Comparison of ENCODE assay signal across 8 cellular contexts in the genomic region with DNA sequence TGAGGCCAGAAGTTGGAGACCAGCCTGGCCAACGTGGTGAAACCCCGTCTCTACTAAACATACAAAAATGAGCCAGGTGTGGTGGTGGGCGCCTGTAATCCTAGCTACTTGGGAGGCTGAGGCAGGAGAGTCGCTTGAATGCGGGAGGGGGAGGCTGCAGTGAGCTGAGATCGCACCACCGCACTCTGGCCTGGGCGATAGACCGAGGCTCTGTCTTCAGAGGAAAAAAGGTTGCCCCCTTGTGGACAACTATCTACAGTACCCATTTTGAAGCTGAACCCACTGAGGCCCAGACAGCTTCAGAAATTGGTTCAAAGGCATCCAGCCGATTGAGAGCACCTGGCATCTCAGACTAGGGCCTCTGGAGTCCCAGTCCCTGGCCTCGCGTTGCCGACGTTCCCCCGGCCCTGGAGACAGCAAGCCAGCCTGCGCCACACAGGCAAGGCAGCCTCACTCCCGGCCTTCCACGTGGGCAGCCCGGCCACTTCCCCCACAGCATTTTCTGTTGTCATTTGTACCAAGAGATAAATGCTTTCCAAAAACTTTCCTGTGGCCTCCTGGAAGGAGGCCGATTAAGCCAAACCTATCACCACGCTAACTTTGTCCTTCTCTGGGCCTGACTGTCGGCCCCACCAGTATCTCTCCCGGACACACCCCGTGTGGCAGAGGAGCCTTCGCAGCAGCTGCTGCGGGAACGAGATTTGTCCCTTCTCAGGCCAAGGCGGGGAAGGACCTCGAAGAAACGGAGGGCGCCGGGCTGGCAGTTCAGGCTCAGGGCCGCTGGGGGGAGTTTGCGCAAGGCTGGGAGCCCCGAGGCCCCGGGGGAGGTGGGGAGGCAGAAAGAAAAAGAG.
DNase-seq lines count a peak whose midpoint lies in the region; ATAC-seq, FAIRE-seq and TF ChIP-seq lines count a peak whose summit lies in the region.

No MANE protein-coding gene starts in this region.

- H3K27me3 Mint-ChIP-seq in activated T-cell treated with anti-CD3 and anti-CD28 coated beads, Interleukin-2, amount 50 U/mL, for 4 hours (ENCODE audit: low read depth) = no peaks in the 10 kb centered on the region

- H4K20me1 ChIP-seq in Karpas-422 (ENCODE audit: insufficient read depth, low read depth, low read length) = no peaks in the 10 kb centered on the region

- H3K36me3 ChIP-seq in Karpas-422 (ENCODE audit: insufficient read depth, low read length) (no peaks in the 10 kb centered on the region), heart right ventricle (peaks cover 0 to 97% (median 8%) of the 10 kb centered on the region in 9 donors)

- no peak overlapping the region for H3K4me3 Mint-ChIP-seq in activated T-cell treated with anti-CD3 and anti-CD28 coated beads, Interleukin-2, amount 50 U/mL, for 4 hours

- H3K9me3 Mint-ChIP-seq in activated T-cell treated with anti-CD3 and anti-CD28 coated beads, Interleukin-2, amount 50 U/mL, for 4 hours = no peaks in the 10 kb centered on the region

- H3K79me2 ChIP-seq in Karpas-422 (ENCODE audit: low read length) = no peaks in the 10 kb centered on the region

- TF ChIP-seq CTCF in D721Med (IDR thresholded peaks at IDR 0.05; ENCODE audit: insufficient read depth, missing control alignments) = peak; percentile 27
- peak; percentile 27 to 67 (median 50) for TF ChIP-seq CTCF in heart right ventricle (IDR thresholded peaks at IDR 0.05)

- no peaks in the 10 kb centered on the region for H3K4me1 ChIP-seq in Karpas-422 (ENCODE audit: low read length)
- peaks cover 5 to 72% (median 41%) of the 10 kb centered on the region in 9 donors for H3K4me1 ChIP-seq in heart right ventricle

- H3K4me1 Mint-ChIP-seq in activated T-cell treated with anti-CD3 and anti-CD28 coated beads, Interleukin-2, amount 50 U/mL, for 4 hours (ENCODE audit: low read depth) = peaks cover 55% of the 10 kb centered on the region

- no peaks in the 10 kb centered on the region for H3K9me2 ChIP-seq in Karpas-422 (replicated peaks; ENCODE audit: insufficient read depth, low read length)

- H3K9ac ChIP-seq in Karpas-422 (ENCODE audit: low read length) = no peak overlapping the region

- H3K4me2 ChIP-seq in Karpas-422 (ENCODE audit: low read depth, low read length, poor library complexity, severe bottlenecking) = no peak overlapping the region

- 56 to 61% methylated on average over 36 of the region's 36 CpGs for WGBS in heart right ventricle, 2 donors

- FAIRE-seq in D721Med (lab: Jason Lieb, UNC) = no peak

- DNase-seq in D721Med (ENCODE audit: insufficient read length, low spot score) = no peak
- peak; percentile 60 for DNase-seq in Karpas-422
- peak; percentile 20 for DNase-seq in activated T-cell treated with anti-CD3 and anti-CD28 coated beads, Interleukin-2, amount 50 U/mL, for 4 hours
- peak; percentile 67 to 76 for DNase-seq in heart right ventricle
- peak; percentile 25 for DNase-seq in stimulated activated CD4-positive, alpha-beta T cell treated with anti-CD3 and anti-CD28 coated beads, Interleukin-12 subunit alpha, Interleukin-12 subunit beta, amount 100 ng/mL, for 4 hours
- no peak for DNase-seq in inferior parietal cortex (ENCODE audit: extremely low spot score)
- DNase-seq in NCI-H1417 (lab: John Stamatoyannopoulos, UW) = no peak
- no peak for DNase-seq in KBM-7

- H3K36me3 Mint-ChIP-seq in activated T-cell treated with anti-CD3 and anti-CD28 coated beads, Interleukin-2, amount 50 U/mL, for 4 hours (ENCODE audit: insufficient read depth) = peaks cover 47% of the 10 kb centered on the region

- H3K27ac ChIP-seq in Karpas-422 (ENCODE audit: low read length) (no peak overlapping the region), heart right ventricle (peak overlapping the region in 7 of 10 donors; percentile 18 to 67 (median 40))

- in situ Hi-C loops in KBM-7 (cut with MboI; ENCODE audit: low pct_unique_long_range_greater_than_20kb, low sequenced_read_pairs) = no loop called here

- intact Hi-C loops in heart right ventricle (cut with DNase I) = loop anchor here in 4 of 10 donors (5.0 to 10.0 kb wide), 4 partner anchors 51 to 84 kb away; a partner anchor contains a TSS

- ATAC-seq in activated T-cell treated with anti-CD3 and anti-CD28 coated beads, Interleukin-2, amount 50 U/mL, for 4 hours = peak; percentile 74 to 80
- peak; percentile 46 to 80 (median 65) for ATAC-seq in heart right ventricle

- H3K4me3 ChIP-seq in Karpas-422 (ENCODE audit: low read length) (no peak overlapping the region), heart right ventricle (peak overlapping the region in 2 of 10 donors; percentile 8 to 11)

- H3K9me3 ChIP-seq in Karpas-422 (ENCODE audit: low read length) (no peaks in the 10 kb centered on the region), heart right ventricle (no peaks in the 10 kb centered on the region)

- H2AFZ ChIP-seq in Karpas-422 (ENCODE audit: low read length) = no peak overlapping the region

- H3K27me3 ChIP-seq in Karpas-422 (ENCODE audit: low read length) (no peaks in the 10 kb centered on the region), heart right ventricle (no peaks in the 10 kb centered on the region)

Comparison
In these comparisons a context has a peak if more than half of its experiments do, and no peak if none do; other contexts are left out.
1. DNase-seq: peak in Karpas-422 (single experiment), activated T-cell treated with anti-CD3 and anti-CD28 coated beads, Interleukin-2, amount 50 U/mL, for 4 hours (single experiment), heart right ventricle (2 of 2) and stimulated activated CD4-positive, alpha-beta T cell treated with anti-CD3 and anti-CD28 coated beads, Interleukin-12 subunit alpha, Interleukin-12 subunit beta, amount 100 ng/mL, for 4 hours (single experiment); none in D721Med (single experiment), inferior parietal cortex (single experiment), NCI-H1417 (0 of 3) and KBM-7 (single experiment).